9 cellular contexts compared by ENCODE assay signal in the genomic region with DNA sequence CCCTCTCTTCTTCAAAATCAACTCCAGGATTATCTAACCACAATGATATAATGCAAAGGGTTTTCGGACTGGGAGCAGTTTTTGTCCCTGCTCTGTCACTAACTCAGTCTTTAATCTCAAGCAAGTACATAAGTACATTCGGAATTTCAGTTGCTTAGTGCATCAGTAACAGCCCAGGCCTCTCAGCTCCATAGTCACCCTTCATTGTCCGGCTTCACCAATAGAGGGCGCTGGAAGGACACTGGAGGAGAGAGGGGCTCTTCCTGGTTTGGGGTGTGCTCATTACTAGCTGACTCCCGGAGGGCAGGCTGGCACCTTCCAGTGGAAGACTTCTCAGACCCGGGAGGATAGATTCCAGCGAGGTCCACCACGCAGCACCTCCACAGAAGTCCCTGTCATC.
DNase-seq lines count a peak whose midpoint lies in the region; ATAC-seq and TF ChIP-seq lines count a peak whose summit lies in the region.
"Had no signal": no experiment of that assay in that cellular context is flagged by ENCODE, and none has a peak within 500 bp of the region (broad histone marks: within the 10 kb centered on the region; RNA-seq: fewer than 3 reads in every experiment).

No MANE protein-coding gene starts in this region.

- no peaks in the 10 kb centered on the region for H3K36me3 ChIP-seq in GM23338 (ENCODE audit: insufficient read depth)
- no peaks in the 10 kb centered on the region for H3K36me3 ChIP-seq in Loucy (ENCODE audit: insufficient read depth, low read length)
- H3K36me3 ChIP-seq in hepatocyte (replicated peaks; ENCODE audit: insufficient read depth, low read depth): no peaks in the 10 kb centered on the region

- no peak for ATAC-seq in activated T-cell treated with anti-CD3 and anti-CD28 coated beads, Interleukin-2, amount 50 U/mL, for 4 hours
- ATAC-seq in GM23338 (peak; percentile 100), left lobe of liver (no peak)

- peak; percentile 91 to 96 for TF ChIP-seq CTCF in GM23338 (conservative IDR thresholded peaks at IDR 0.05; ENCODE audit: low read depth in 2 of 2)
- TF ChIP-seq CTCF in Loucy (conservative IDR thresholded peaks at IDR 0.05; ENCODE audit: low read length): peak; percentile 93
- peak; percentile 47 for TF ChIP-seq CTCF in WI38 (IDR thresholded peaks at IDR 0.05; ENCODE audit: low read depth, low read length)
- TF ChIP-seq CTCF in hepatocyte (IDR thresholded peaks at IDR 0.05; ENCODE audit: poor library complexity): peak; percentile 47

- H3K79me2 ChIP-seq in GM23338 (replicated peaks; ENCODE audit: insufficient read depth) (no peaks in the 10 kb centered on the region), Loucy (ENCODE audit: insufficient read depth, low read length) (no peaks in the 10 kb centered on the region), hepatocyte (no peaks in the 10 kb centered on the region)

- no peaks in the 10 kb centered on the region for H3K9me3 Mint-ChIP-seq in activated T-cell treated with anti-CD3 and anti-CD28 coated beads, Interleukin-2, amount 50 U/mL, for 4 hours
- H3K9me3 Mint-ChIP-seq in GM23338: no peaks in the 10 kb centered on the region

- H3K9ac ChIP-seq in Loucy (ENCODE audit: low read depth, low read length, poor library complexity, severe bottlenecking): no peak overlapping the region

- H3K9me3 ChIP-seq in Loucy (ENCODE audit: insufficient read depth, low read depth, low read length) (no peaks in the 10 kb centered on the region), hepatocyte (ENCODE audit: low read depth) (no peaks in the 10 kb centered on the region)

- no peak overlapping the region for H3K4me2 ChIP-seq in GM23338
- no peak overlapping the region for H3K4me2 ChIP-seq in Loucy (ENCODE audit: low read depth, low read length, poor library complexity, severe bottlenecking)
- no peak overlapping the region for H3K4me2 ChIP-seq in hepatocyte

- H3K27ac ChIP-seq in GM23338 (ENCODE audit: low read depth): no peak overlapping the region
- H3K27ac ChIP-seq in hepatocyte: no peak overlapping the region

- H3K27ac Mint-ChIP-seq in GM23338: peak overlapping the region; percentile 74; the same call in 1 of the 2 replicates
- H3K27ac Mint-ChIP-seq: activated naive CD8-positive, alpha-beta T cell had no signal

- DNase-seq in activated T-cell treated with anti-CD3 and anti-CD28 coated beads for 48 hours (ENCODE audit: low read depth): peak; percentile 16
- no peak for DNase-seq in activated T-cell treated with anti-CD3 and anti-CD28 coated beads, Interleukin-2, amount 50 U/mL, for 4 hours
- DNase-seq in GM23338 (ENCODE audit: low spot score): peak; percentile 92
- peak; percentile 40 for DNase-seq in hepatocyte (ENCODE audit: low spot score)
- DNase-seq in NCI-H1105 treated with DMSO at 0.1 percent for 48 hours (lab: John Stamatoyannopoulos, UW): no peak
- DNase-seq in left lobe of liver (ENCODE audit: low spot score): no peak

- no peaks in the 10 kb centered on the region for H3K27me3 ChIP-seq in GM23338 (ENCODE audit: insufficient read depth)
- no peaks in the 10 kb centered on the region for H3K27me3 ChIP-seq in Loucy (ENCODE audit: insufficient read depth, low read length, poor library complexity, severe bottlenecking)
- no peaks in the 10 kb centered on the region for H3K27me3 ChIP-seq in hepatocyte

- no peak overlapping the region for H3K4me3 Mint-ChIP-seq in activated T-cell treated with anti-CD3 and anti-CD28 coated beads, Interleukin-2, amount 50 U/mL, for 4 hours
- H3K4me3 Mint-ChIP-seq in GM23338: no peak overlapping the region
- H3K4me3 Mint-ChIP-seq: activated naive CD8-positive, alpha-beta T cell had no signal

- H3F3A ChIP-seq in GM23338 (replicated peaks; ENCODE audit: low read depth) (no peaks in the 10 kb centered on the region), Loucy (ENCODE audit: low read depth) (no peaks in the 10 kb centered on the region)

- H4K20me1 ChIP-seq in GM23338 (replicated peaks; ENCODE audit: insufficient read depth) (no peaks in the 10 kb centered on the region), Loucy (ENCODE audit: insufficient read depth, low read length, poor library complexity, severe bottlenecking) (no peaks in the 10 kb centered on the region), hepatocyte (ENCODE audit: insufficient read depth, poor library complexity, severe bottlenecking) (no peaks in the 10 kb centered on the region)

- no peaks in the 10 kb centered on the region for H3K27me3 Mint-ChIP-seq in activated T-cell treated with anti-CD3 and anti-CD28 coated beads, Interleukin-2, amount 50 U/mL, for 4 hours (ENCODE audit: low read depth)
- no peaks in the 10 kb centered on the region for H3K27me3 Mint-ChIP-seq in GM23338 (ENCODE audit: insufficient read depth, low read depth, poor library complexity)
- H3K27me3 Mint-ChIP-seq: activated naive CD8-positive, alpha-beta T cell had no signal

- no peaks in the 10 kb centered on the region for H3K4me1 Mint-ChIP-seq in activated T-cell treated with anti-CD3 and anti-CD28 coated beads, Interleukin-2, amount 50 U/mL, for 4 hours (ENCODE audit: low read depth)
- H3K4me1 Mint-ChIP-seq in GM23338: peaks cover 5% of the 10 kb centered on the region; the same call in 2 of the 3 replicates

- H3K4me1 ChIP-seq in GM23338 (ENCODE audit: insufficient read depth): no peaks in the 10 kb centered on the region
- no peaks in the 10 kb centered on the region for H3K4me1 ChIP-seq in Loucy (ENCODE audit: insufficient read depth, low read length, poor library complexity, severe bottlenecking)
- H3K4me1 ChIP-seq in hepatocyte (ENCODE audit: insufficient read depth): no peaks in the 10 kb centered on the region

- 34% methylated on average over 8 of the region's 8 CpGs for WGBS in hepatocyte (ENCODE audit: low lambda C conversion rate, missing lambda C conversion rate)

- no peaks in the 10 kb centered on the region for H3K36me3 Mint-ChIP-seq in activated T-cell treated with anti-CD3 and anti-CD28 coated beads, Interleukin-2, amount 50 U/mL, for 4 hours (ENCODE audit: insufficient read depth)
- peaks cover 3% of the 10 kb centered on the region; the same call in 2 of the 3 replicates for H3K36me3 Mint-ChIP-seq in GM23338 (ENCODE audit: low read depth)
- H3K36me3 Mint-ChIP-seq: activated naive CD8-positive, alpha-beta T cell had no signal

- H3K4me3 ChIP-seq in GM23338 (no peak overlapping the region), Loucy (ENCODE audit: low read length, poor library complexity, severe bottlenecking) (no peak overlapping the region), WI38 (ENCODE audit: low read depth, low read length) (no peak overlapping the region), hepatocyte (no peak overlapping the region)

- H2AFZ ChIP-seq in GM23338 (no peak overlapping the region), Loucy (ENCODE audit: low read length) (peak overlapping the region; percentile 82), hepatocyte (no peak overlapping the region)

- H3K9me2 ChIP-seq in GM23338 (ENCODE audit: insufficient read depth) (no peaks in the 10 kb centered on the region), Loucy (replicated peaks; ENCODE audit: low read depth, low read length) (no peaks in the 10 kb centered on the region), hepatocyte (replicated peaks; ENCODE audit: insufficient read depth) (no peaks in the 10 kb centered on the region)

TF ChIP-seq in GM23338, 12 proteins besides CTCF, POLR2A, EP300 and RAD21 (continues in another document):
- TF ChIP-seq ZNF331 (CRISPR knock-in tag; IDR thresholded peaks at IDR 0.05; ENCODE audit: low read depth): no peak
- TF ChIP-seq NANOG (IDR thresholded peaks at IDR 0.05; ENCODE audit: borderline replicate concordance): no peak

Comparison
In these comparisons a context has a peak if more than half of its experiments do, and no peak if none do; other contexts are left out.
1. DNase-seq: peak in activated T-cell treated with anti-CD3 and anti-CD28 coated beads for 48 hours (single experiment), GM23338 (single experiment) and hepatocyte (single experiment); none in activated T-cell treated with anti-CD3 and anti-CD28 coated beads, Interleukin-2, amount 50 U/mL, for 4 hours (single experiment), NCI-H1105 treated with DMSO at 0.1 percent for 48 hours (single experiment) and left lobe of liver (single experiment).
2. Peak in every context shown above with its lines, with median percentiles within 50 percentile points of each other: CTCF ChIP-seq.